Comparison of ENCODE assay signal across 1 cellular context in the genomic region with DNA sequence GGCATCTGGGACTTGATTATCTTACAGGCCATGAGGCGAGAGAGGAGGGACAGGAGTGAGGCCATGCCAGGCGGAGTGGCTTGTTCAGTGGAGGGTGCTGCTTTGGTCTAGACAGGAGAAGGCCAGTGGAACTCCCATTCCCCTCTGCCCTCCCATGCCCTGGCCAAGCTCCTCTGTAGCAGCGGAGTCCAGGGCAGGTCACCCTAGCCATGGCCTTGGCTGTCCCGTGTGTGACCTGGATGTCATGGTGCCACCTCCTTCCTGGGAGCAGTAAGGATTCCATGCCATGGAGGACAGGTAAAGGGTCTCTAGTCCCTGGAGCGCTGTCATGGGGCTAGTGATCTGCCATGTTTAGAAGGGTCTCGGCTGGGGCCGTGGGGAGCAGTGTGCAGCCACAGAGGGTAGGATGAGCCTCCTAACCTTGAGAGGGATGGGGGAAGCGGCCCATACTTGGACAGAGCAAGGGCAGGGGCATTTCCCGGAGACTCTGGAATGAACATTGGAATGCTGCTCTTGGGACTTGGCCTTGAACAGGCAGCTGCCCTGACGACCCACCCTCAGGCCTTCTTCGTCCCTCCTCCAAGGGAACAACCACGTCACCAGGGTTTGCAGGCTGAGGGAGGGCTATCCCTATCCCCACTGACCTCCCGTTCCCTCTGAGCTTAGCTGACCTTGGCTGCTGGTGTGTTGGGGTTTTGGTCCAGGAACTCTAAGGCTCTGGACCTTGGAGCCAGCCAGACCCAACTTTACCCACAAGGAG.
TF ChIP-seq lines count a peak whose summit lies in the region.

No MANE protein-coding gene starts in this region.

TF ChIP-seq in IMR-90, 13 proteins besides CTCF, POLR2A, EP300 and RAD21:
- no peak for TF ChIP-seq RFX5 (IDR thresholded peaks at IDR 0.05; ENCODE audit: low read depth, low read length)
- no peak for TF ChIP-seq SMC3 (IDR thresholded peaks at IDR 0.05; ENCODE audit: low read depth, low read length)
- no peak for TF ChIP-seq MAZ (IDR thresholded peaks at IDR 0.05; ENCODE audit: borderline replicate concordance, low read depth, low read length)
- no peak for TF ChIP-seq MAFK (IDR thresholded peaks at IDR 0.05; ENCODE audit: low read depth, low read length)
- no peak for TF ChIP-seq BHLHE40 (IDR thresholded peaks at IDR 0.05; ENCODE audit: low read depth, low read length)
- TF ChIP-seq NFE2L2 (IDR thresholded peaks at IDR 0.05; ENCODE audit: low read depth, low read length): no peak
- TF ChIP-seq, protein P1, sequence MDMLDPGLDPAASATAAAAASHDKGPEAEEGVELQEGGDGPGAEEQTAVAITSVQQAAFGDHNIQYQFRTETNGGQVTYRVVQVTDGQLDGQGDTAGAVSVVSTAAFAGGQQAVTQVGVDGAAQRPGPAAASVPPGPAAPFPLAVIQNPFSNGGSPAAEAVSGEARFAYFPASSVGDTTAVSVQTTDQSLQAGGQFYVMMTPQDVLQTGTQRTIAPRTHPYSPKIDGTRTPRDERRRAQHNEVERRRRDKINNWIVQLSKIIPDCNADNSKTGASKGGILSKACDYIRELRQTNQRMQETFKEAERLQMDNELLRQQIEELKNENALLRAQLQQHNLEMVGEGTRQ (IDR thresholded peaks at IDR 0.05; ENCODE audit: low read depth, low read length): no peak
- no peak for TF ChIP-seq CEBPB (IDR thresholded peaks at IDR 0.05; ENCODE audit: low read depth, low read length)
- no peak for TF ChIP-seq MXI1 (IDR thresholded peaks at IDR 0.05; ENCODE audit: borderline replicate concordance, low read depth, low read length)
- no peak for TF ChIP-seq CHD1 (IDR thresholded peaks at IDR 0.05; ENCODE audit: low read depth, low read length)
- TF ChIP-seq, protein P2, sequence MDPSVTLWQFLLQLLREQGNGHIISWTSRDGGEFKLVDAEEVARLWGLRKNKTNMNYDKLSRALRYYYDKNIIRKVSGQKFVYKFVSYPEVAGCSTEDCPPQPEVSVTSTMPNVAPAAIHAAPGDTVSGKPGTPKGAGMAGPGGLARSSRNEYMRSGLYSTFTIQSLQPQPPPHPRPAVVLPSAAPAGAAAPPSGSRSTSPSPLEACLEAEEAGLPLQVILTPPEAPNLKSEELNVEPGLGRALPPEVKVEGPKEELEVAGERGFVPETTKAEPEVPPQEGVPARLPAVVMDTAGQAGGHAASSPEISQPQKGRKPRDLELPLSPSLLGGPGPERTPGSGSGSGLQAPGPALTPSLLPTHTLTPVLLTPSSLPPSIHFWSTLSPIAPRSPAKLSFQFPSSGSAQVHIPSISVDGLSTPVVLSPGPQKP (IDR thresholded peaks at IDR 0.05; ENCODE audit: borderline replicate concordance, low read depth, low read length): no peak
- no peak for TF ChIP-seq FOS (IDR thresholded peaks at IDR 0.05; ENCODE audit: low read depth, low read length)
- TF ChIP-seq RCOR1 (IDR thresholded peaks at IDR 0.05; ENCODE audit: insufficient replicate concordance, low read length): no peak
